Comparison of ENCODE assay signal across 1 cellular context in the genomic region with DNA sequence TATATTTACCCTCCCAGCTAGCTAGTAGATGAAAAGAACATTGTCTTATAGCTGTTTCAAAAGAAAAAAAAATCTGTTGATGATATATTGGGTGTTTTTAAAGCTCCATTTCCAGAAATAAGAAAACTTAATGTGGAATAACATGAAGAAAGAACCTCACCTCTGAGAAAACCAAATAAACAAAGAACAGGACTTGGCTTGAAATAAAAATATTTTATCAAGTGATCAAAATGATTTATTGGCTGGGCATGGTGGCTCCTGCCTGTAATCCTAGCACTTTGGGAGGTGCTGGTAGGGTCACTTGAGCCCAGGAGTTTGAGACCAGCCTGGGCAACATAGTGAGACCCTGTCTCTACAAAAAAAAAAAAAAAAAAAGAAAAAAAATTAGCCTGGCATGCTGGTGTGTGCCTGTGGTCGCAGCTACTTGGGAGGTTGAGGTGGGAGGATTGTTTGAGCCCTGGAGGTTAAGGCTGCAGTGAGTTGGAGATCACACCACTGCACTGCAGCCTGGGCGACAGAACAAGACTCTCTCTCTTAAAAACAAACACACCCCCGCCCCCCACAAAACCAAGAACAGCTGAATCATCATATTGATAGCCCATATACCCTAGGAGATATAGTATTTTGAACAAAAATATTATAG.
TF ChIP-seq lines count a peak whose summit lies in the region.

No MANE protein-coding gene starts in this region.

TF ChIP-seq in K562, 482 proteins besides CTCF, POLR2A, EP300 and RAD21 (continued from another document):
- no peak for TF ChIP-seq DDX20 (tag; IDR thresholded peaks at IDR 0.05; ENCODE audit: low read depth)
- TF ChIP-seq TEAD1 (CRISPR knock-in tag; IDR thresholded peaks at IDR 0.05): no peak
- TF ChIP-seq NFE2 (IDR thresholded peaks at IDR 0.05; ENCODE audit: low read depth): peak; percentile 70
- peak; percentile 89 for TF ChIP-seq MAFG (tag; conservative IDR thresholded peaks at IDR 0.05)
- no peak for TF ChIP-seq ZNF140 (CRISPR knock-in tag; IDR thresholded peaks at IDR 0.05)
- TF ChIP-seq HDAC3 (IDR thresholded peaks at IDR 0.05; ENCODE audit: borderline replicate concordance, partially characterized antibody): no peak
- TF ChIP-seq CHD2 (IDR thresholded peaks at IDR 0.05; ENCODE audit: low read depth, low read length): no peak
- TF ChIP-seq CEBPB (tag; IDR thresholded peaks at IDR 0.05): no peak
- no peak for TF ChIP-seq NR3C1 (CRISPR knock-in tag; IDR thresholded peaks at IDR 0.05)
- TF ChIP-seq BCOR (IDR thresholded peaks at IDR 0.05): peak; percentile 11; the same call in 1 of the 2 replicates
- peak; percentile 91 for TF ChIP-seq MAFF (IDR thresholded peaks at IDR 0.05; ENCODE audit: low read length)
- no peak for TF ChIP-seq ETV5 (CRISPR knock-in tag; IDR thresholded peaks at IDR 0.05; ENCODE audit: low read depth)
- peak; percentile 99 for TF ChIP-seq ZNF316 (IDR thresholded peaks at IDR 0.05)
- no peak for TF ChIP-seq RB1 (IDR thresholded peaks at IDR 0.05; ENCODE audit: low read depth)
- TF ChIP-seq, protein P1, sequence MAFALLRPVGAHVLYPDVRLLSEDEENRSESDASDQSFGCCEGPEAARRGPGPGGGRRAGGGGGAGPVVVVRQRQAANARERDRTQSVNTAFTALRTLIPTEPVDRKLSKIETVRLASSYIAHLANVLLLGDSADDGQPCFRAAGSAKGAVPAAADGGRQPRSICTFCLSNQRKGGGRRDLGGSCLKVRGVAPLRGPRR (CRISPR knock-in tag; IDR thresholded peaks at IDR 0.05): no peak
- peak; percentile 75 for TF ChIP-seq ZNF121 (CRISPR knock-in tag; conservative IDR thresholded peaks at IDR 0.05)
- TF ChIP-seq TBL1XR1 (IDR thresholded peaks at IDR 0.05; ENCODE audit: low read length in 2 of 2): no peak
- peak; percentile 38; the same call in 1 of the 2 replicates for TF ChIP-seq ZNF384 (IDR thresholded peaks at IDR 0.05; ENCODE audit: low read depth, low read length)
